In the genomic region with DNA sequence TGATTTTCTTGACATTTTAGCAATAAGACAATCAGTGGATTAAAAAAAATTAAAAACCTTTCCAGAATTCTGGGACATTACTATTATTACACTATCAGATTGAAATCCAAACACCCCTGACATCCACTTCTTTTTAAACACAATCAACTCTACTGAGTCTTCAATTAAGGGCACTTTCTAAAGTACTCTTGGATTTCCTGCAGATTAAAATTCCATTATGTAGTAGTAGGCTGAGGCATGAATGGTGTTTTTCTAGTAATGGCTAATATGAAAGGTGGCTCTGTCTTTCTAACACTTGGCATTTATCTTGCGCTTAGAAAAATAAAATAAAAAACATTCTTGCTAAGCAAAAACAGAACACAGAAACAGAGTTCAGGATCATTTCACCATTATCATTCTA, we compare ENCODE assay signal across 19 cellular contexts.
"Had no signal": no experiment of that assay in that cellular context is flagged by ENCODE, and none has a peak within 500 bp of the region (broad histone marks: within the 10 kb centered on the region; RNA-seq: fewer than 3 reads in every experiment).

No MANE protein-coding gene starts in this region.

- H3K4me3 ChIP-seq: sigmoid colon, thyroid gland had no signal

- H3K4me1 ChIP-seq: thyroid gland had no signal

- H3K9me3 ChIP-seq: sigmoid colon, thyroid gland had no signal

- H3K27me3 ChIP-seq: sigmoid colon, thyroid gland had no signal

- H3K4me3 Mint-ChIP-seq: activated CD4-positive, alpha-beta memory T cell treated with anti-CD3 and anti-CD28 coated beads for 36 hours; activated CD4-positive, alpha-beta T cell treated with anti-CD3 and anti-CD28 coated beads for 36 hours; activated naive CD8-positive, alpha-beta T cell treated with anti-CD3 and anti-CD28 coated beads, Interleukin-2, amount 10 ng/mL, durations not matched to agents 7 days and 5 days; central memory CD8-positive, alpha-beta T cell; memory B cell; natural killer cell; WTC11 had no signal

- H3K9me3 Mint-ChIP-seq: activated CD4-positive, alpha-beta memory T cell treated with anti-CD3 and anti-CD28 coated beads for 36 hours; activated naive CD8-positive, alpha-beta T cell treated with anti-CD3 and anti-CD28 coated beads, Interleukin-2, amount 10 ng/mL, durations not matched to agents 7 days and 5 days; activated T-helper 2 cell treated with anti-CD3 and anti-CD28 coated beads, Interferon-gamma antibody, Interleukin-2, Interleukin-4, amounts not matched to agents 10 μg/mL and 5 μg/mL and 100 μg/mL, durations not matched to agents 14 hours and 24 hours and 36 hours; central memory CD8-positive, alpha-beta T cell; memory B cell; natural killer cell; WTC11 had no signal

- DNase-seq: activated CD4-positive, alpha-beta memory T cell treated with anti-CD3 and anti-CD28 coated beads for 36 hours; activated CD4-positive, alpha-beta T cell treated with anti-CD3 and anti-CD28 coated beads for 36 hours; activated naive CD4-positive, alpha-beta T cell treated with Interleukin-2 at 50 U/mL for 16 hours; activated naive CD8-positive, alpha-beta T cell treated with anti-CD3 and anti-CD28 coated beads, Interleukin-2, amount 10 ng/mL, durations not matched to agents 7 days and 5 days; activated T-cell treated with anti-CD3 and anti-CD28 coated beads, Interleukin-2, amount 50 U/mL, for 1 hour; amygdala; cortex of kidney; natural killer cell; sigmoid colon; stimulated activated CD4-positive, alpha-beta T cell treated with anti-CD3 and anti-CD28 coated beads, Interleukin-12 subunit alpha, Interleukin-12 subunit beta, amount 100 ng/mL, for 4 hours; stimulated activated CD4-positive, alpha-beta T cell treated with anti-CD3 and anti-CD28 coated beads, Interleukin-1b, Interleukin-23, amount 100 ng/mL, for 48 hours; stimulated activated CD8-positive, alpha-beta memory T cell treated with anti-CD3 and anti-CD28 coated beads, Interleukin-4, amount 100 ng/mL, for 48 hours; stimulated activated naive CD4-positive, alpha-beta T cell; T-helper 2 cell; thyroid gland had no signal

- H3K36me3 ChIP-seq: thyroid gland had no signal

- H3K36me3 Mint-ChIP-seq: WTC11 had no signal

- ATAC-seq: activated CD4-positive, alpha-beta T cell treated with anti-CD3 and anti-CD28 coated beads for 36 hours; natural killer cell; WTC11 had no signal

- H3K27me3 Mint-ChIP-seq: activated CD4-positive, alpha-beta memory T cell treated with anti-CD3 and anti-CD28 coated beads for 36 hours; activated CD4-positive, alpha-beta T cell treated with anti-CD3 and anti-CD28 coated beads for 36 hours; activated naive CD8-positive, alpha-beta T cell treated with anti-CD3 and anti-CD28 coated beads, Interleukin-2, amount 10 ng/mL, durations not matched to agents 7 days and 5 days; central memory CD8-positive, alpha-beta T cell; memory B cell had no signal

- H3K27ac Mint-ChIP-seq: activated CD4-positive, alpha-beta memory T cell treated with anti-CD3 and anti-CD28 coated beads for 36 hours; activated CD4-positive, alpha-beta T cell treated with anti-CD3 and anti-CD28 coated beads for 36 hours; activated naive CD8-positive, alpha-beta T cell treated with anti-CD3 and anti-CD28 coated beads, Interleukin-2, amount 10 ng/mL, durations not matched to agents 7 days and 5 days; activated T-helper 2 cell treated with anti-CD3 and anti-CD28 coated beads, Interferon-gamma antibody, Interleukin-2, Interleukin-4, amounts not matched to agents 10 μg/mL and 5 μg/mL and 100 μg/mL, durations not matched to agents 14 hours and 24 hours and 36 hours; natural killer cell; WTC11 had no signal

- H3K27ac ChIP-seq: sigmoid colon, thyroid gland had no signal

- H3K4me1 Mint-ChIP-seq: WTC11 had no signal
